ENCODE assay signal across 9 cellular contexts in genomic region chr14:73633115-73633514, GRCh38. TPM values are rescaled to one million over a fixed set of nuclear protein-coding genes. Genes with fewer than 3 reads are reported as not detected.
DNase-seq lines count a peak whose midpoint lies in the region; ATAC-seq and TF ChIP-seq lines count a peak whose summit lies in the region.
"Had no signal": no experiment of that assay in that cellular context is flagged by ENCODE, and none has a peak within 500 bp of the region (broad histone marks: within the 10 kb centered on the region; RNA-seq: fewer than 3 reads in every experiment).

No MANE protein-coding gene starts in this region.

- ATAC-seq in HG03457 (IDR thresholded peaks at IDR 0.05; ENCODE audit: unreplicated experiment) (no peak), GM19455 (IDR thresholded peaks at IDR 0.05; ENCODE audit: unreplicated experiment) (no peak)

- no peak overlapping the region for H3K27ac Mint-ChIP-seq in activated CD4-positive, alpha-beta T cell treated with anti-CD3 and anti-CD28 coated beads, Interleukin-2, amount 10 ng/mL, durations not matched to agents 24 days and 14 days
- H3K27ac Mint-ChIP-seq in immature natural killer cell = peak overlapping the region in 5 of 6 donors; percentile 15 to 67 (median 32)
- peak overlapping the region; percentile 57 for H3K27ac Mint-ChIP-seq in stimulated activated naive CD8-positive, alpha-beta T cell treated with anti-CD3 and anti-CD28 coated beads, Interleukin-15, Interleukin-2, amounts not matched to agents 100 ng/mL and 50 ng/mL, for 24 hours

- no peak for DNase-seq in activated CD4-positive, alpha-beta T cell treated with anti-CD3 and anti-CD28 coated beads, Interleukin-2, amount 10 ng/mL, durations not matched to agents 24 days and 14 days
- DNase-seq in activated CD4-positive, alpha-beta T cell treated with anti-CD3 and anti-CD28 coated beads for 1 hour = no peak
- no peak for DNase-seq in WERI-Rb-1
- DNase-seq in immature natural killer cell = no peak
- no peak for DNase-seq in NCI-H1105 treated with DMSO at 0.1 percent for 48 hours (lab: John Stamatoyannopoulos, UW)

- no peak overlapping the region for H3K27ac ChIP-seq in WERI-Rb-1

- no peaks in the 10 kb centered on the region for H3K36me3 Mint-ChIP-seq in activated CD4-positive, alpha-beta T cell treated with anti-CD3 and anti-CD28 coated beads, Interleukin-2, amount 10 ng/mL, durations not matched to agents 24 days and 14 days (ENCODE audit: low read depth)
- no peaks in the 10 kb centered on the region for H3K36me3 Mint-ChIP-seq in immature natural killer cell
- H3K36me3 Mint-ChIP-seq in stimulated activated naive CD8-positive, alpha-beta T cell treated with anti-CD3 and anti-CD28 coated beads, Interleukin-15, Interleukin-2, amounts not matched to agents 100 ng/mL and 50 ng/mL, for 24 hours (ENCODE audit: low read depth) = no peaks in the 10 kb centered on the region

- intact Hi-C loops in activated CD4-positive, alpha-beta T cell treated with anti-CD3 and anti-CD28 coated beads, Interleukin-2, amount 10 ng/mL, durations not matched to agents 24 days and 14 days (cut with micrococcal nuclease) = loop anchor here (1.0 to 10.0 kb wide), 3 partner anchors 125 to 338 kb away; partner anchors contain the start of gene RIOX1

- H3K27me3 Mint-ChIP-seq in activated CD4-positive, alpha-beta T cell treated with anti-CD3 and anti-CD28 coated beads, Interleukin-2, amount 10 ng/mL, durations not matched to agents 24 days and 14 days = peaks cover 26% of the 10 kb centered on the region
- H3K27me3 Mint-ChIP-seq in immature natural killer cell (ENCODE audit: low read depth in 3 of 3) = peaks cover 2 to 7% (median 2%) of the 10 kb centered on the region in 3 donors
- H3K27me3 Mint-ChIP-seq in stimulated activated naive CD8-positive, alpha-beta T cell treated with anti-CD3 and anti-CD28 coated beads, Interleukin-15, Interleukin-2, amounts not matched to agents 100 ng/mL and 50 ng/mL, for 24 hours = peaks cover 4% of the 10 kb centered on the region

- no peaks in the 10 kb centered on the region for H3K27me3 ChIP-seq in WERI-Rb-1 (ENCODE audit: insufficient read depth, low read depth, severe bottlenecking)

- peaks cover 4% of the 10 kb centered on the region for H3K4me1 Mint-ChIP-seq in activated CD4-positive, alpha-beta T cell treated with anti-CD3 and anti-CD28 coated beads, Interleukin-2, amount 10 ng/mL, durations not matched to agents 24 days and 14 days
- peaks cover 5 to 7% of the 10 kb centered on the region in 2 donors for H3K4me1 Mint-ChIP-seq in immature natural killer cell
- H3K4me1 Mint-ChIP-seq in stimulated activated naive CD8-positive, alpha-beta T cell treated with anti-CD3 and anti-CD28 coated beads, Interleukin-15, Interleukin-2, amounts not matched to agents 100 ng/mL and 50 ng/mL, for 24 hours (ENCODE audit: low read depth) = peaks cover 8% of the 10 kb centered on the region

- no peaks in the 10 kb centered on the region for H3K9me3 Mint-ChIP-seq in activated CD4-positive, alpha-beta T cell treated with anti-CD3 and anti-CD28 coated beads, Interleukin-2, amount 10 ng/mL, durations not matched to agents 24 days and 14 days
- H3K9me3 Mint-ChIP-seq in immature natural killer cell = no peaks in the 10 kb centered on the region
- no peaks in the 10 kb centered on the region for H3K9me3 Mint-ChIP-seq in stimulated activated naive CD8-positive, alpha-beta T cell treated with anti-CD3 and anti-CD28 coated beads, Interleukin-15, Interleukin-2, amounts not matched to agents 100 ng/mL and 50 ng/mL, for 24 hours

- TF ChIP-seq CTCF in WERI-Rb-1 (IDR thresholded peaks at IDR 0.05; ENCODE audit: low read depth, low read length) = no peak

- H3K9me3 ChIP-seq in WERI-Rb-1 (ENCODE audit: severe bottlenecking) = no peaks in the 10 kb centered on the region
- H3K9me3 ChIP-seq: HAP-1 had no signal

- H3K36me3 ChIP-seq in WERI-Rb-1 = no peaks in the 10 kb centered on the region
- H3K36me3 ChIP-seq: HAP-1 had no signal

- H3K4me3 ChIP-seq in WERI-Rb-1 (ENCODE audit: low read depth, low read length) = peak overlapping the region; percentile 55; the same call in 1 of the 2 replicates
- H3K4me3 ChIP-seq: HAP-1 had no signal

- H3K4me3 Mint-ChIP-seq in activated CD4-positive, alpha-beta T cell treated with anti-CD3 and anti-CD28 coated beads, Interleukin-2, amount 10 ng/mL, durations not matched to agents 24 days and 14 days = peak overlapping the region; percentile 76
- H3K4me3 Mint-ChIP-seq in immature natural killer cell = peak overlapping the region; percentile 77 to 87 (median 83)
- H3K4me3 Mint-ChIP-seq in stimulated activated naive CD8-positive, alpha-beta T cell treated with anti-CD3 and anti-CD28 coated beads, Interleukin-15, Interleukin-2, amounts not matched to agents 100 ng/mL and 50 ng/mL, for 24 hours = peak overlapping the region; percentile 59

RNA-seq across cellular contexts. Expression of gene DNAL1, which starts 11.7 kb away (rescaled TPM):
- total RNA-seq in activated CD4-positive, alpha-beta T cell treated with anti-CD3 and anti-CD28 coated beads, Interleukin-2, amount 10 ng/mL, durations not matched to agents 24 days and 14 days = 6.6 and 6.8 TPM in 2 replicates
- 1 to 10 TPM; 3.5 to 7.7 (median 4.4) TPM for polyA plus RNA-seq in immature natural killer cell

RNA-seq across cellular contexts. Expression of gene ACOT6, which starts 20.8 kb away (rescaled TPM):
- not detected in 2 replicates for total RNA-seq in activated CD4-positive, alpha-beta T cell treated with anti-CD3 and anti-CD28 coated beads, Interleukin-2, amount 10 ng/mL, durations not matched to agents 24 days and 14 days
- under 1 TPM in 1 of 3 donors, not detected in 2; 0.19 TPM for polyA plus RNA-seq in immature natural killer cell

RNA-seq across cellular contexts. Expression of gene ACOT4, which starts 41.4 kb away (rescaled TPM):
- total RNA-seq in activated CD4-positive, alpha-beta T cell treated with anti-CD3 and anti-CD28 coated beads, Interleukin-2, amount 10 ng/mL, durations not matched to agents 24 days and 14 days = 1.3 and 1.4 TPM in 2 replicates
- polyA plus RNA-seq in immature natural killer cell = 10 to 100 TPM in 1 of 3 donors, 1 to 10 TPM in 2; 9.4 to 20.3 (median 9.8) TPM
